1 cellular context compared by ENCODE assay signal in genomic region chr11:61158691-61159381, GRCh38.
TF ChIP-seq lines count a peak whose summit lies in the region.

No MANE protein-coding gene starts in this region.

TF ChIP-seq in GM12878, 131 proteins besides CTCF, POLR2A, EP300 and RAD21 (continued from another document):
- TF ChIP-seq PAX5 (IDR thresholded peaks at IDR 0.05; ENCODE audit: borderline replicate concordance, low read depth, low read length) (no peak), ZSCAN29 (IDR thresholded peaks at IDR 0.05) (no peak), BHLHE40 (IDR thresholded peaks at IDR 0.05; ENCODE audit: borderline replicate concordance in 1 of 2, low read depth in 2 of 2, low read length in 1 of 2) (no peak), ZNF217 (IDR thresholded peaks at IDR 0.05) (no peak), CEBPB (IDR thresholded peaks at IDR 0.05; ENCODE audit: borderline replicate concordance in 1 of 2, low read depth in 2 of 2, low read length in 2 of 2) (no peak), RBBP5 (conservative IDR thresholded peaks at IDR 0.05) (no peak), SREBF2 (IDR thresholded peaks at IDR 0.05; ENCODE audit: low read length) (no peak), NBN (IDR thresholded peaks at IDR 0.05) (no peak), RUNX3 (IDR thresholded peaks at IDR 0.05; ENCODE audit: low read length) (peak; percentile 60), ATF7 (IDR thresholded peaks at IDR 0.05; ENCODE audit: low read depth) (0 out of 2 replicates have a peak, but pooled peaks have one; percentile 23), IKZF2 (IDR thresholded peaks at IDR 0.05) (peak; percentile 60 to 64), MXI1 (IDR thresholded peaks at IDR 0.05; ENCODE audit: low read depth, low read length) (no peak), SUZ12 (IDR thresholded peaks at IDR 0.05; ENCODE audit: unreplicated experiment) (no peak), CHD2 (IDR thresholded peaks at IDR 0.05; ENCODE audit: borderline replicate concordance, low read depth, low read length) (no peak), SUPT20H (IDR thresholded peaks at IDR 0.05; ENCODE audit: borderline replicate concordance, control insufficient read depth, low read depth, low read length) (no peak), CBFB (IDR thresholded peaks at IDR 0.05; ENCODE audit: low read depth) (no peak)
- TF ChIP-seq, protein P1, sequence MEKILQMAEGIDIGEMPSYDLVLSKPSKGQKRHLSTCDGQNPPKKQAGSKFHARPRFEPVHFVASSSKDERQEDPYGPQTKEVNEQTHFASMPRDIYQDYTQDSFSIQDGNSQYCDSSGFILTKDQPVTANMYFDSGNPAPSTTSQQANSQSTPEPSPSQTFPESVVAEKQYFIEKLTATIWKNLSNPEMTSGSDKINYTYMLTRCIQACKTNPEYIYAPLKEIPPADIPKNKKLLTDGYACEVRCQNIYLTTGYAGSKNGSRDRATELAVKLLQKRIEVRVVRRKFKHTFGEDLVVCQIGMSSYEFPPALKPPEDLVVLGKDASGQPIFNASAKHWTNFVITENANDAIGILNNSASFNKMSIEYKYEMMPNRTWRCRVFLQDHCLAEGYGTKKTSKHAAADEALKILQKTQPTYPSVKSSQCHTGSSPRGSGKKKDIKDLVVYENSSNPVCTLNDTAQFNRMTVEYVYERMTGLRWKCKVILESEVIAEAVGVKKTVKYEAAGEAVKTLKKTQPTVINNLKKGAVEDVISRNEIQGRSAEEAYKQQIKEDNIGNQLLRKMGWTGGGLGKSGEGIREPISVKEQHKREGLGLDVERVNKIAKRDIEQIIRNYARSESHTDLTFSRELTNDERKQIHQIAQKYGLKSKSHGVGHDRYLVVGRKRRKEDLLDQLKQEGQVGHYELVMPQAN (conservative IDR thresholded peaks at IDR 0.05) = no peak
